In the genomic region with DNA sequence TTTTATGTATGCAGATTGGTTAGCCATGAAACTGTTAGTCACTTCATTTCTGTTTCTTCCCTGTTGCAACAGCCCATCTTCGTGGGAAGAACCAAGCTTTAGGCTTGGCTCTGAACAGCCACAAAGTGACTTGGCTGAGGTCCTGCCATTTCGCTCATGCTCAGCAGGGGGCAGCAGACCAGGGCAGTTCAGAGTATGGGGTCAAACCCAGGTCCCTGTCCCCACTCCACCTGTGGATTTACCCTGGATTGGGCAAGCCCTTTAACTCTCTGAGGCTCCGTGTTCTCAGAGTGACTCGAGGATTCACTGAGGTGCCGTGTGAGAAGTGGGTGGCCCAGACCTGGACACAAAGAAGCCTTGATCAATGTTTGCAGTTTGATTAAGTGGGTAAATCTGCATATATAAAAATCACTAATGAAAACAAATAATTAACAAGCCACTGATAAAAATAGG, we compare ENCODE assay signal across 8 cellular contexts. TPM values are rescaled to one million over a fixed set of nuclear protein-coding genes. Genes with fewer than 3 reads are reported as not detected.
DNase-seq lines count a peak whose midpoint lies in the region; ATAC-seq and TF ChIP-seq lines count a peak whose summit lies in the region.

No MANE protein-coding gene starts in this region.

- no peak for TF ChIP-seq POLR2A in gastroesophageal sphincter (IDR thresholded peaks at IDR 0.05)

- peak; percentile 72 for ATAC-seq in gastroesophageal sphincter
- peak; percentile 76 to 91 (median 83) for ATAC-seq in psoas muscle
- ATAC-seq in HG02763 (IDR thresholded peaks at IDR 0.05; ENCODE audit: unreplicated experiment): no peak
- no peak for ATAC-seq in HG03135 (IDR thresholded peaks at IDR 0.05; ENCODE audit: unreplicated experiment)

- H3K4me1 Mint-ChIP-seq in activated T-helper 1 cell treated with anti-CD3 and anti-CD28 coated beads, Interleukin-12 subunit alpha, Interleukin-12 subunit beta, Interleukin-2, Interleukin-4 antibody, amounts not matched to agents 30 ng/mL and 10 ng/mL and 1 ng/mL, durations not matched to agents 14 hours and 24 hours and 36 hours (ENCODE audit: low read depth): peaks cover 24% of the 10 kb centered on the region

- no peak for TF ChIP-seq EP300 in gastroesophageal sphincter (IDR thresholded peaks at IDR 0.05)

- TF ChIP-seq CTCF in GM12874 (IDR thresholded peaks at IDR 0.05; ENCODE audit: insufficient read depth, low read depth, low read length): peak; percentile 92
- TF ChIP-seq CTCF in gastroesophageal sphincter (IDR thresholded peaks at IDR 0.05): peak in 3 of 4 experiments; percentile 62 to 76 (median 75)
- peak; percentile 69 for TF ChIP-seq CTCF in psoas muscle (IDR thresholded peaks at IDR 0.05)

- peaks cover 26% of the 10 kb centered on the region for H3K36me3 Mint-ChIP-seq in activated T-helper 1 cell treated with anti-CD3 and anti-CD28 coated beads, Interleukin-12 subunit alpha, Interleukin-12 subunit beta, Interleukin-2, Interleukin-4 antibody, amounts not matched to agents 30 ng/mL and 10 ng/mL and 1 ng/mL, durations not matched to agents 14 hours and 24 hours and 36 hours (ENCODE audit: low read depth)

- no peak overlapping the region for H3K4me3 Mint-ChIP-seq in activated T-helper 1 cell treated with anti-CD3 and anti-CD28 coated beads, Interleukin-12 subunit alpha, Interleukin-12 subunit beta, Interleukin-2, Interleukin-4 antibody, amounts not matched to agents 30 ng/mL and 10 ng/mL and 1 ng/mL, durations not matched to agents 14 hours and 24 hours and 36 hours

- intact Hi-C loops in activated T-helper 1 cell treated with anti-CD3 and anti-CD28 coated beads, Interleukin-12 subunit alpha, Interleukin-12 subunit beta, Interleukin-2, Interleukin-4 antibody, amounts not matched to agents 30 ng/mL and 10 ng/mL and 1 ng/mL, durations not matched to agents 14 hours and 24 hours and 36 hours (cut with micrococcal nuclease): loop anchor here (1.0 kb wide), 2 partner anchors 171 to 231 kb away; no protein-coding TSS in a partner anchor
- intact Hi-C loops in psoas muscle (cut with DNase I): loop anchor here in 1 of 2 donors (5.0 kb wide), 1 partner anchor 169 kb away; no protein-coding TSS in a partner anchor

- no peaks in the 10 kb centered on the region for H3K27me3 ChIP-seq in gastroesophageal sphincter
- no peaks in the 10 kb centered on the region for H3K27me3 ChIP-seq in psoas muscle (ENCODE audit: insufficient read depth in 3 of 3, low read length in 2 of 3)

- H3K9me3 Mint-ChIP-seq in activated T-helper 1 cell treated with anti-CD3 and anti-CD28 coated beads, Interleukin-12 subunit alpha, Interleukin-12 subunit beta, Interleukin-2, Interleukin-4 antibody, amounts not matched to agents 30 ng/mL and 10 ng/mL and 1 ng/mL, durations not matched to agents 14 hours and 24 hours and 36 hours: no peaks in the 10 kb centered on the region

- H3K4me1 ChIP-seq in gastroesophageal sphincter: no peaks in the 10 kb centered on the region
- no peaks in the 10 kb centered on the region for H3K4me1 ChIP-seq in psoas muscle

- DNase-seq in A172 (ENCODE audit: low spot score) (peak; percentile 38), OCI-M1 (lab: John Stamatoyannopoulos, UW) (peak; percentile 82), psoas muscle (peak; percentile 62 to 76)
- DNase-seq in activated T-helper 1 cell treated with anti-CD3 and anti-CD28 coated beads, Interleukin-12 subunit alpha, Interleukin-12 subunit beta, Interleukin-2, Interleukin-4 antibody, amounts not matched to agents 30 ng/mL and 10 ng/mL and 1 ng/mL, durations not matched to agents 14 hours and 24 hours and 36 hours (ENCODE audit: low spot score): peak; percentile 29

- no peak overlapping the region for H3K27ac Mint-ChIP-seq in activated T-helper 1 cell treated with anti-CD3 and anti-CD28 coated beads, Interleukin-12 subunit alpha, Interleukin-12 subunit beta, Interleukin-2, Interleukin-4 antibody, amounts not matched to agents 30 ng/mL and 10 ng/mL and 1 ng/mL, durations not matched to agents 14 hours and 24 hours and 36 hours

- WGBS in gastroesophageal sphincter (ENCODE audit: low coverage in 1 of 2), 2 donors: no CpG with 5 or more reads among the region's 5 CpGs
- 24 to 40% (median 28%) methylated on average over 5 of the region's 5 CpGs for WGBS in psoas muscle, 3 donors

- H3K27me3 Mint-ChIP-seq in activated T-helper 1 cell treated with anti-CD3 and anti-CD28 coated beads, Interleukin-12 subunit alpha, Interleukin-12 subunit beta, Interleukin-2, Interleukin-4 antibody, amounts not matched to agents 30 ng/mL and 10 ng/mL and 1 ng/mL, durations not matched to agents 14 hours and 24 hours and 36 hours (ENCODE audit: insufficient read depth): no peaks in the 10 kb centered on the region

- peaks cover 0 to 89% of the 10 kb centered on the region in 2 donors for H3K36me3 ChIP-seq in gastroesophageal sphincter
- peaks cover 5 to 76% of the 10 kb centered on the region in 2 donors for H3K36me3 ChIP-seq in psoas muscle (ENCODE audit: insufficient read depth in 1 of 2, low read depth in 1 of 2)

- no peaks in the 10 kb centered on the region for H3K9me3 ChIP-seq in gastroesophageal sphincter
- no peaks in the 10 kb centered on the region for H3K9me3 ChIP-seq in psoas muscle

- H3K4me3 ChIP-seq in gastroesophageal sphincter (no peak overlapping the region), psoas muscle (no peak overlapping the region)

- no peak overlapping the region for H3K27ac ChIP-seq in gastroesophageal sphincter
- no peak overlapping the region for H3K27ac ChIP-seq in psoas muscle

RNA-seq across cellular contexts. Expression of gene MAP1LC3A, which starts 19.8 kb away (rescaled TPM):
- total RNA-seq in A172 (2014; rRNA removed; shearing (Covaris generic)): 27.6 and 46.1 TPM in 2 replicates
- total RNA-seq in activated T-helper 1 cell treated with anti-CD3 and anti-CD28 coated beads, Interleukin-12 subunit alpha, Interleukin-12 subunit beta, Interleukin-2, Interleukin-4 antibody, amounts not matched to agents 30 ng/mL and 10 ng/mL and 1 ng/mL, durations not matched to agents 14 hours and 24 hours and 36 hours: 6.1 and 7.3 TPM in 2 replicates
- total RNA-seq in gastroesophageal sphincter: 100 to 1,000 TPM in 3 of 4 donors, 10 to 100 TPM in 1; 96.0 to 134 (median 115) TPM
- 10 to 100 TPM; 27.4 to 44.9 (median 37.5) TPM for total RNA-seq in psoas muscle
- polyA plus RNA-seq in psoas muscle: 10 to 100 TPM; 27.4 to 90.5 (median 30.9) TPM

RNA-seq across cellular contexts. Expression of gene DYNLRB1, which starts 22.5 kb away (rescaled TPM):
- 189 and 200 TPM in 2 replicates for total RNA-seq in A172 (2014; rRNA removed; shearing (Covaris generic))
- total RNA-seq in activated T-helper 1 cell treated with anti-CD3 and anti-CD28 coated beads, Interleukin-12 subunit alpha, Interleukin-12 subunit beta, Interleukin-2, Interleukin-4 antibody, amounts not matched to agents 30 ng/mL and 10 ng/mL and 1 ng/mL, durations not matched to agents 14 hours and 24 hours and 36 hours: 92.0 and 104 TPM in 2 replicates
- total RNA-seq in gastroesophageal sphincter (100 to 1,000 TPM; 158 to 258 (median 209) TPM), psoas muscle (100 to 1,000 TPM in 2 of 4 donors, 10 to 100 TPM in 2; 93.2 to 119 (median 99.0) TPM)
- polyA plus RNA-seq in psoas muscle: 100 to 1,000 TPM; 166 to 179 (median 171) TPM

Comparison
In these comparisons a context has a peak if more than half of its experiments do, and no peak if none do; other contexts are left out.
1. DNase-seq: peak in every context shown above with its lines; median percentile 82 in OCI-M1; 69 in psoas muscle; 38 in A172; 29 in activated T-helper 1 cell treated with anti-CD3 and anti-CD28 coated beads, Interleukin-12 subunit alpha, Interleukin-12 subunit beta, Interleukin-2, Interleukin-4 antibody, amounts not matched to agents 30 ng/mL and 10 ng/mL and 1 ng/mL, durations not matched to agents 14 hours and 24 hours and 36 hours.
2. ATAC-seq: peak in gastroesophageal sphincter (single experiment) and psoas muscle (4 of 4); none in HG02763 (single experiment) and HG03135 (single experiment).
3. Peak in every context shown above with its lines, with median percentiles within 50 percentile points of each other: CTCF ChIP-seq.